9 cellular contexts compared by ENCODE assay signal in the genomic region with DNA sequence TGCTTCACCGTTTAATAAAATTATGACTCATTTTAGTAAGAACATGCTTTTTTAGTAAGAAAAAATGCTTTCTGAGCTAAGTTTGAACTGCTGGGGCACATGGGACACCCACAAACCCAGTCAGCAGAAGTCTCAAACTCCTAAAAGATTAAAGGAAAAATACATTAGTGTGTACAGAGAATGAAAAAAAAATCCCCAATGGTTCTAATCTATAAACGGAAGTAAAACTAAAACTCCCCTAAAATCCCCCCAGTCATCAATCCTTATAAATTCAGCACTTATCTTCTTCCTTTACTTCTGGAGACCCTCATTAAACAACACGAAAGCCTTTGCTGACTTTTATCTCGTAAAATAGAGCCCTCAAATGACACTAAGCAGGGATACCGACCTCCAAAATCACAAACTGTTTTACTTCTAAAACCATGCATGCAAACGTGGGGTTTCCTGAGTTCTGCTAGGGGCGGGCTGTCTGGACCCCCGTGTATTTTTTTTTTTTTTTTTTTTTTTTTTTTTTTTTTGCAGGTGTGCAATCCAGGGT. TPM values are rescaled to one million over a fixed set of nuclear protein-coding genes. Genes with fewer than 3 reads are reported as not detected.
DNase-seq lines count a peak whose midpoint lies in the region; ATAC-seq, FAIRE-seq and TF ChIP-seq lines count a peak whose summit lies in the region.
"Had no signal": no experiment of that assay in that cellular context is flagged by ENCODE, and none has a peak within 500 bp of the region (broad histone marks: within the 10 kb centered on the region; RNA-seq: fewer than 3 reads in every experiment).

No MANE protein-coding gene starts in this region.

- no peak for TF ChIP-seq RAD21 in A549 (conservative IDR thresholded peaks at IDR 0.05 in 1 of 2, IDR thresholded peaks at IDR 0.05 in 1 of 2)

- H3K9me3 Mint-ChIP-seq in activated CD8-positive, alpha-beta T cell treated with anti-CD3 and anti-CD28 coated beads for 36 hours: no peaks in the 10 kb centered on the region

- ATAC-seq in A549: no peak
- ATAC-seq in activated CD8-positive, alpha-beta T cell treated with anti-CD3 and anti-CD28 coated beads for 36 hours: peak; percentile 9
- ATAC-seq in left lung: no peak
- no peak for ATAC-seq in HG03378 (IDR thresholded peaks at IDR 0.05; ENCODE audit: unreplicated experiment)

- H3K4me1 ChIP-seq in A549 (no peaks in the 10 kb centered on the region), left lung (peaks cover 0 to 46% of the 10 kb centered on the region in 2 donors)

- TF ChIP-seq POLR2A in A549 (IDR thresholded peaks at IDR 0.05; ENCODE audit: low read length): no peak

- H3K27ac ChIP-seq in A549 (no peak overlapping the region; a peak in 3 of 6 replicates), left lung (no peak overlapping the region)

- H3K4me3 ChIP-seq in A549 (peak overlapping the region; percentile 94), left lung (peak overlapping the region; percentile 27 to 55)

- no peak for TF ChIP-seq EP300 in A549 (IDR thresholded peaks at IDR 0.05)

- in situ Hi-C loops in GM13976 (cut with MboI; ENCODE audit: low sequenced_read_pairs, unreplicated experiment): loop anchor here (25.0 kb wide), 1 partner anchor 257 kb away; no protein-coding TSS in a partner anchor

- CTCF ChIA-PET in A549 (lab: Yijun Ruan, JAX): interaction anchor here (1.4 kb wide), 1 partner anchor 10 kb away, joined by 3 read pairs; no protein-coding TSS in a partner anchor
- CTCF ChIA-PET in activated CD8-positive, alpha-beta T cell treated with anti-CD3 and anti-CD28 coated beads for 36 hours (lab: Charles Lee): interaction anchor here (1.0 to 3.5 kb wide), 6 partner anchors 18 to 175 kb away, joined by 3 to 17 read pairs (median 5); partner anchors contain the start of gene HBS1L

- H3K27me3 ChIP-seq in left lung: peaks cover 17 to 34% of the 10 kb centered on the region in 2 donors

- H3K9me3 ChIP-seq in A549 (no peaks in the 10 kb centered on the region), left lung (no peaks in the 10 kb centered on the region)

- peaks cover 23% of the 10 kb centered on the region for H3K36me3 Mint-ChIP-seq in activated CD8-positive, alpha-beta T cell treated with anti-CD3 and anti-CD28 coated beads for 36 hours (ENCODE audit: low read depth)

- no peak for FAIRE-seq in A549 (lab: Jason Lieb, UNC)
- FAIRE-seq: bronchial epithelial cell had no signal

- H3K27ac Mint-ChIP-seq in activated CD8-positive, alpha-beta T cell treated with anti-CD3 and anti-CD28 coated beads for 36 hours: peak overlapping the region; percentile 97

- peak overlapping the region; percentile 80 for H3K4me3 Mint-ChIP-seq in activated CD8-positive, alpha-beta T cell treated with anti-CD3 and anti-CD28 coated beads for 36 hours

- 30% methylated on average over 8 of the region's 8 CpGs for WGBS in A549 (ENCODE audit: missing lambda C conversion rate)

- H3K4me1 Mint-ChIP-seq in activated CD8-positive, alpha-beta T cell treated with anti-CD3 and anti-CD28 coated beads for 36 hours (ENCODE audit: low read depth): peaks cover 33% of the 10 kb centered on the region

- DNase-seq in A549 (ENCODE audit: low read depth in 1 of 2, low spot score in 1 of 2): no peak
- DNase-seq in GM13976 (ENCODE audit: low spot score): peak; percentile 46
- peak; percentile 66 for DNase-seq in activated CD8-positive, alpha-beta T cell treated with anti-CD3 and anti-CD28 coated beads for 36 hours
- DNase-seq in left lung: no peak
- no peak for DNase-seq in HK-2 (ENCODE audit: unreplicated experiment)
- no peak for DNase-seq in globus pallidus (ENCODE audit: low spot score)
- DNase-seq in NCI-H1417 treated with DMSO at 0.1 percent for 48 hours (lab: John Stamatoyannopoulos, UW): no peak

- no peaks in the 10 kb centered on the region for H3K27me3 Mint-ChIP-seq in activated CD8-positive, alpha-beta T cell treated with anti-CD3 and anti-CD28 coated beads for 36 hours

- peak overlapping the region; percentile 100 for H3K4me2 ChIP-seq in A549

- TF ChIP-seq CTCF in A549 (IDR thresholded peaks at IDR 0.05) (no peak), GM13976 (IDR thresholded peaks at IDR 0.05; ENCODE audit: borderline replicate concordance, control extremely low read depth, extremely low read depth, insufficient read depth, missing control alignments) (no peak), left lung (IDR thresholded peaks at IDR 0.05) (no peak)
- no peak for TF ChIP-seq CTCF in activated CD8-positive, alpha-beta T cell treated with anti-CD3 and anti-CD28 coated beads for 36 hours (IDR thresholded peaks at IDR 0.05)

- no peaks in the 10 kb centered on the region for H3K36me3 ChIP-seq in left lung

- intact Hi-C loops in activated CD8-positive, alpha-beta T cell treated with anti-CD3 and anti-CD28 coated beads for 36 hours (cut with micrococcal nuclease): loop anchor here (5.0 kb wide), 1 partner anchor 168 kb away; no protein-coding TSS in a partner anchor
- intact Hi-C loops in left lung (cut with DNase I): no loop called here

- POLR2A ChIA-PET in A549 (lab: Yijun Ruan, JAX): no interaction called here
- POLR2A ChIA-PET in activated CD8-positive, alpha-beta T cell treated with anti-CD3 and anti-CD28 coated beads for 36 hours (lab: Charles Lee): interaction anchor here (0.7 to 8.1 kb wide), 14 partner anchors 9 to 157 kb away, joined by 3 to 94 read pairs (median 6); no protein-coding TSS in a partner anchor

TF ChIP-seq in A549, 52 proteins besides CTCF, POLR2A, EP300 and RAD21:
- TF ChIP-seq SREBF2 (IDR thresholded peaks at IDR 0.05): no peak
- TF ChIP-seq HEYL (CRISPR knock-in tag; IDR thresholded peaks at IDR 0.05): no peak
- no peak for TF ChIP-seq KDM1A (IDR thresholded peaks at IDR 0.05; ENCODE audit: low read depth)
- TF ChIP-seq NFE2L2 (conservative IDR thresholded peaks at IDR 0.05; ENCODE audit: low read length): no peak
- TF ChIP-seq REST (IDR thresholded peaks at IDR 0.05): no peak
- no peak for TF ChIP-seq PHF8 (IDR thresholded peaks at IDR 0.05; ENCODE audit: borderline replicate concordance, low read depth)
- TF ChIP-seq JUN (IDR thresholded peaks at IDR 0.05): no peak
- TF ChIP-seq ZC3H11A (IDR thresholded peaks at IDR 0.05): no peak
- no peak for TF ChIP-seq RARB (CRISPR knock-in tag; IDR thresholded peaks at IDR 0.05)
- TF ChIP-seq TFCP2L1 (CRISPR knock-in tag; IDR thresholded peaks at IDR 0.05): no peak
- no peak for TF ChIP-seq SMC3 (IDR thresholded peaks at IDR 0.05)
- TF ChIP-seq, protein P1, sequence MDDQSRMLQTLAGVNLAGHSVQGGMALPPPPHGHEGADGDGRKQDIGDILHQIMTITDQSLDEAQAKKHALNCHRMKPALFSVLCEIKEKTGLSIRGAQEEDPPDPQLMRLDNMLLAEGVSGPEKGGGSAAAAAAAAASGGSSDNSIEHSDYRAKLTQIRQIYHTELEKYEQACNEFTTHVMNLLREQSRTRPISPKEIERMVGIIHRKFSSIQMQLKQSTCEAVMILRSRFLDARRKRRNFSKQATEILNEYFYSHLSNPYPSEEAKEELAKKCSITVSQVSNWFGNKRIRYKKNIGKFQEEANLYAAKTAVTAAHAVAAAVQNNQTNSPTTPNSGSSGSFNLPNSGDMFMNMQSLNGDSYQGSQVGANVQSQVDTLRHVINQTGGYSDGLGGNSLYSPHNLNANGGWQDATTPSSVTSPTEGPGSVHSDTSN (IDR thresholded peaks at IDR 0.05): no peak
- no peak for TF ChIP-seq NPAS2 (CRISPR knock-in tag; IDR thresholded peaks at IDR 0.05; ENCODE audit: borderline replicate concordance)
- no peak for TF ChIP-seq ZNF302 (CRISPR knock-in tag; IDR thresholded peaks at IDR 0.05)
- no peak for TF ChIP-seq EHF (CRISPR knock-in tag; IDR thresholded peaks at IDR 0.05)
- no peak for TF ChIP-seq FOSB (CRISPR knock-in tag; IDR thresholded peaks at IDR 0.05)
- TF ChIP-seq NR3C1 (IDR thresholded peaks at IDR 0.05): no peak
- no peak for TF ChIP-seq JUNB (IDR thresholded peaks at IDR 0.05)
- TF ChIP-seq HDAC2 (IDR thresholded peaks at IDR 0.05): no peak

RNA-seq across cellular contexts. Expression of gene MYB, which starts 1.1 kb away (rescaled TPM):
- polyA plus RNA-seq in A549 (2011; rRNA removed): 0.22 and 0.24 TPM in 2 replicates
- 0.07 and 0.12 TPM in 2 replicates for polyA plus RNA-seq in A549 (2012; cell fraction: cytosol; rRNA removed)
- 0.04 and 0.20 TPM in 2 replicates for polyA plus RNA-seq in A549 (2012; cell fraction: nucleus; rRNA removed)
- polyA plus RNA-seq in A549 (2017; fragmentation: RNase III; extraction: RNeasy Plus Mini Kit Qiagen cat#74134 plus additional on column Dnase treatment): 0.27 to 0.47 TPM (median 0.38 TPM) in 3 replicates
- polyA minus RNA-seq in A549 (2011; rRNA and poly(A)+ RNA removed): 0.15 and 0.45 TPM in 2 replicates
- total RNA-seq in activated CD8-positive, alpha-beta T cell treated with anti-CD3 and anti-CD28 coated beads for 36 hours: 10 to 100 TPM; 50.9 to 53.6 TPM
- total RNA-seq in left lung: 1 to 10 TPM; 1.3 to 2.5 TPM

Comparison
In these comparisons a context has a peak if more than half of its experiments do, and no peak if none do; other contexts are left out.
1. DNase-seq: peak in GM13976 (single experiment) and activated CD8-positive, alpha-beta T cell treated with anti-CD3 and anti-CD28 coated beads for 36 hours (single experiment); none in A549 (0 of 2), left lung (0 of 2), HK-2 (single experiment), globus pallidus (single experiment) and NCI-H1417 treated with DMSO at 0.1 percent for 48 hours (single experiment).
2. RNA of gene MYB, which starts 1.1 kb away (total RNA-seq): 50.9 to 53.6 TPM in activated CD8-positive, alpha-beta T cell treated with anti-CD3 and anti-CD28 coated beads for 36 hours; 1.3 to 2.5 TPM in left lung; every median in the first group is over 10 times any median in the second.